ENCODE assay signal across 3 cellular contexts in the genomic region with DNA sequence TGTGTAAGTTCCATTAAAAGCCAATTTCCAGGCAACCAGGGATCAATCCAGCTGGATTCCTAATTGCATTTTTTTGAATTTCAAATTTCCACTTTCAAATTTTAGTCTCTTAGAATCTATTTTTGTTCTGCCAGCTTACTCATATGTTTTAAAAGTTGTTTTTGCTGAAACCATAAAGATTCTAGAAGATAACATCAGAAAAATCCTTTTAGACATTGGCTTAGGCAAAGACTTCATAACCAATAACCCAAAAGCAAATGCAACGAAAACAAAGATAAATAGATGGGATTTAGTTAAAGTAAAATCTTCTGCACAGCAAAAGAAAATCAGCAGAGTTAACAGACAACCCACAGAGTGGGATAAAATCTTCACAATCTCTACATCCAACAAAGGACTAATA.
"Had no signal": no experiment of that assay in that cellular context is flagged by ENCODE, and none has a peak within 500 bp of the region (broad histone marks: within the 10 kb centered on the region; RNA-seq: fewer than 3 reads in every experiment).

No MANE protein-coding gene starts in this region.

- ATAC-seq: GM12878 had no signal

- DNase-seq: GDM1, GF-D8 had no signal

- H3K4me3 ChIP-seq: GM12878 had no signal
